ENCODE assay signal across 1 cellular context in the genomic region with DNA sequence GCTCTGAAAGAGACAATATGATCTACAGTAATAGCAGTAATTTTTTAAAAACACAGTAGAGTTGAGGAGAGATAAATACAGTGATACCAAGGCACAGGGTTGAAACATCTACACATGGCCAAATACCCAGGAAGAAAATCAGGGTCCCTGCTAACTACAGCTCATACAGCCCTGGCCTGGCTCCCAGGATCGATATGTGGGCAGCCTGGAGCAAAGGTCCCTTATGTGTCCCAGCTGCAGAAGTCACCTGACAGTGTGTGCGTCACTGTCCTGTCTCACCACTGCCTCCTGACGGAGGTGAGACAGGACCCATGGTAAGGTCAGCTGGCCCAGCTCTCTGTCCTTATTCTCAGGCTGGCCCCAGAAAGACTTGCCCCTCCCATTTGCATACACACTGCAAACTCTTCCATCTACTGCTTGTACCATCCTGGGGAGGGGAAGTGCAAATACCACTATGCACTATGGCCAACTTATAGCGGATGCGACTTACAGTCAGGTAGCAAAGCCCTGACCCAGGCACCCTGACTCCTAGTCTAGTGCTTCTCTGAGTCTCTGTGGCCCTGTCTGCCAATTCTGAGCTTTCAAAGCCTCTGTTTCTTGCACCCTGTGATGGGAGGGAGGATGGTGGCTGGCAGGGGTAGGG.
TF ChIP-seq lines count a peak whose summit lies in the region.

No MANE protein-coding gene starts in this region.

TF ChIP-seq in HepG2, 621 proteins besides CTCF, POLR2A, EP300 and RAD21 (continued from another document and continues in another):
- TF ChIP-seq TRAFD1 (CRISPR knock-in tag; IDR thresholded peaks at IDR 0.05; ENCODE audit: borderline replicate concordance) (no peak), FOXJ3 (CRISPR knock-in tag; IDR thresholded peaks at IDR 0.05; ENCODE audit: borderline replicate concordance) (peak; percentile 72; the same call in 1 of the 2 replicates), ZNF766 (CRISPR knock-in tag; IDR thresholded peaks at IDR 0.05; ENCODE audit: borderline replicate concordance) (0 out of 2 replicates have a peak, but pooled peaks have one; percentile 53), RARA (CRISPR knock-in tag; IDR thresholded peaks at IDR 0.05) (peak; percentile 78), NKX3-1 (CRISPR knock-in tag; IDR thresholded peaks at IDR 0.05) (no peak), ZNF790 (CRISPR knock-in tag; IDR thresholded peaks at IDR 0.05; ENCODE audit: borderline replicate concordance) (no peak), ZNF513 (CRISPR knock-in tag; conservative IDR thresholded peaks at IDR 0.05) (no peak), NFIB (CRISPR knock-in tag; IDR thresholded peaks at IDR 0.05; ENCODE audit: borderline replicate concordance) (no peak), MAFK (conservative IDR thresholded peaks at IDR 0.05 in 1 of 2, IDR thresholded peaks at IDR 0.05 in 1 of 2; ENCODE audit: low read length in 2 of 2) (no peak), ZFX (CRISPR knock-in tag; IDR thresholded peaks at IDR 0.05; ENCODE audit: low read depth) (peak; percentile 70; the same call in 1 of the 2 replicates), SRSF1 (optimal IDR thresholded peaks at IDR 0.05; ENCODE audit: low read depth, low read length) (no peak), DNMT3B (CRISPR knock-in tag; conservative IDR thresholded peaks at IDR 0.05) (no peak), ATF6 (CRISPR knock-in tag; conservative IDR thresholded peaks at IDR 0.05) (no peak), HDAC1 (CRISPR knock-in tag; IDR thresholded peaks at IDR 0.05) (peak; percentile 53; the same call in 1 of the 2 replicates), GPN1 (CRISPR knock-in tag; IDR thresholded peaks at IDR 0.05; ENCODE audit: borderline replicate concordance) (no peak), ZBTB21 (CRISPR knock-in tag; IDR thresholded peaks at IDR 0.05) (peak; percentile 75; the same call in 1 of the 2 replicates), ELF3 (CRISPR knock-in tag; IDR thresholded peaks at IDR 0.05) (peak; percentile 78), ZNF576 (CRISPR knock-in tag; IDR thresholded peaks at IDR 0.05) (no peak), FLYWCH1 (CRISPR knock-in tag; IDR thresholded peaks at IDR 0.05) (no peak), CBX1 (IDR thresholded peaks at IDR 0.05; ENCODE audit: low read depth) (peak; percentile 89), RCOR2 (CRISPR knock-in tag; IDR thresholded peaks at IDR 0.05) (peak; percentile 80), SRF (IDR thresholded peaks at IDR 0.05; ENCODE audit: low read depth, low read length) (no peak), TBX2 (CRISPR knock-in tag; IDR thresholded peaks at IDR 0.05; ENCODE audit: borderline replicate concordance) (peak; percentile 70; the same call in 1 of the 2 replicates), LCORL (IDR thresholded peaks at IDR 0.05) (no peak), LCORL (CRISPR knock-in tag; IDR thresholded peaks at IDR 0.05) (peak; percentile 95), GATAD2A (CRISPR knock-in tag; IDR thresholded peaks at IDR 0.05) (peak; percentile 93), ZNF792 (CRISPR knock-in tag; IDR thresholded peaks at IDR 0.05) (0 out of 2 replicates have a peak, but pooled peaks have one; percentile 53), RXRA (CRISPR knock-in tag; IDR thresholded peaks at IDR 0.05) (peak; percentile 83; the same call in 1 of the 2 replicates), ESRRA (CRISPR knock-in tag; IDR thresholded peaks at IDR 0.05; ENCODE audit: low read depth) (peak; percentile 40; the same call in 1 of the 2 replicates), ZEB1 (IDR thresholded peaks at IDR 0.05; ENCODE audit: insufficient replicate concordance, low read depth) (peak; percentile 41), FOXP1 (IDR thresholded peaks at IDR 0.05) (no peak), FOXP1 (CRISPR knock-in tag; IDR thresholded peaks at IDR 0.05) (peak; percentile 59; the same call in 1 of the 2 replicates), MXD4 (CRISPR knock-in tag; IDR thresholded peaks at IDR 0.05) (peak; percentile 30; the same call in 1 of the 2 replicates), ELF4 (CRISPR knock-in tag; IDR thresholded peaks at IDR 0.05; ENCODE audit: borderline replicate concordance) (no peak), NPAS2 (CRISPR knock-in tag; IDR thresholded peaks at IDR 0.05; ENCODE audit: borderline replicate concordance) (no peak), UBTF (CRISPR knock-in tag; IDR thresholded peaks at IDR 0.05) (peak; percentile 30; the same call in 1 of the 2 replicates), AGO1 (IDR thresholded peaks at IDR 0.05; ENCODE audit: low read depth, low read length, poor library complexity, severe bottlenecking) (no peak), ZSCAN9 (CRISPR knock-in tag; IDR thresholded peaks at IDR 0.05; ENCODE audit: borderline replicate concordance) (peak; percentile 66; the same call in 1 of the 2 replicates), CENPX (CRISPR knock-in tag; IDR thresholded peaks at IDR 0.05) (no peak), SNAI1 (CRISPR knock-in tag; IDR thresholded peaks at IDR 0.05; ENCODE audit: borderline replicate concordance) (no peak), FOXK2 (IDR thresholded peaks at IDR 0.05) (no peak), ZNF18 (CRISPR knock-in tag; IDR thresholded peaks at IDR 0.05; ENCODE audit: insufficient replicate concordance) (no peak), ZNF567 (CRISPR knock-in tag; IDR thresholded peaks at IDR 0.05; ENCODE audit: borderline replicate concordance) (no peak), ATF5 (CRISPR knock-in tag; IDR thresholded peaks at IDR 0.05; ENCODE audit: low read depth) (no peak)
- TF ChIP-seq, protein P1, sequence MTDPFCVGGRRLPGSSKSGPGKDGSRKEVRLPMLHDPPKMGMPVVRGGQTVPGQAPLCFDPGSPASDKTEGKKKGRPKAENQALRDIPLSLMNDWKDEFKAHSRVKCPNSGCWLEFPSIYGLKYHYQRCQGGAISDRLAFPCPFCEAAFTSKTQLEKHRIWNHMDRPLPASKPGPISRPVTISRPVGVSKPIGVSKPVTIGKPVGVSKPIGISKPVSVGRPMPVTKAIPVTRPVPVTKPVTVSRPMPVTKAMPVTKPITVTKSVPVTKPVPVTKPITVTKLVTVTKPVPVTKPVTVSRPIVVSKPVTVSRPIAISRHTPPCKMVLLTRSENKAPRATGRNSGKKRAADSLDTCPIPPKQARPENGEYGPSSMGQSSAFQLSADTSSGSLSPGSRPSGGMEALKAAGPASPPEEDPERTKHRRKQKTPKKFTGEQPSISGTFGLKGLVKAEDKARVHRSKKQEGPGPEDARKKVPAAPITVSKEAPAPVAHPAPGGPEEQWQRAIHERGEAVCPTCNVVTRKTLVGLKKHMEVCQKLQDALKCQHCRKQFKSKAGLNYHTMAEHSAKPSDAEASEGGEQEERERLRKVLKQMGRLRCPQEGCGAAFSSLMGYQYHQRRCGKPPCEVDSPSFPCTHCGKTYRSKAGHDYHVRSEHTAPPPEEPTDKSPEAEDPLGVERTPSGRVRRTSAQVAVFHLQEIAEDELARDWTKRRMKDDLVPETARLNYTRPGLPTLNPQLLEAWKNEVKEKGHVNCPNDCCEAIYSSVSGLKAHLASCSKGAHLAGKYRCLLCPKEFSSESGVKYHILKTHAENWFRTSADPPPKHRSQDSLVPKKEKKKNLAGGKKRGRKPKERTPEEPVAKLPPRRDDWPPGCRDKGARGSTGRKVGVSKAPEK (CRISPR knock-in tag; IDR thresholded peaks at IDR 0.05; ENCODE audit: borderline replicate concordance): 0 out of 2 replicates have a peak, but pooled peaks have one; percentile 78
- TF ChIP-seq, protein P2, sequence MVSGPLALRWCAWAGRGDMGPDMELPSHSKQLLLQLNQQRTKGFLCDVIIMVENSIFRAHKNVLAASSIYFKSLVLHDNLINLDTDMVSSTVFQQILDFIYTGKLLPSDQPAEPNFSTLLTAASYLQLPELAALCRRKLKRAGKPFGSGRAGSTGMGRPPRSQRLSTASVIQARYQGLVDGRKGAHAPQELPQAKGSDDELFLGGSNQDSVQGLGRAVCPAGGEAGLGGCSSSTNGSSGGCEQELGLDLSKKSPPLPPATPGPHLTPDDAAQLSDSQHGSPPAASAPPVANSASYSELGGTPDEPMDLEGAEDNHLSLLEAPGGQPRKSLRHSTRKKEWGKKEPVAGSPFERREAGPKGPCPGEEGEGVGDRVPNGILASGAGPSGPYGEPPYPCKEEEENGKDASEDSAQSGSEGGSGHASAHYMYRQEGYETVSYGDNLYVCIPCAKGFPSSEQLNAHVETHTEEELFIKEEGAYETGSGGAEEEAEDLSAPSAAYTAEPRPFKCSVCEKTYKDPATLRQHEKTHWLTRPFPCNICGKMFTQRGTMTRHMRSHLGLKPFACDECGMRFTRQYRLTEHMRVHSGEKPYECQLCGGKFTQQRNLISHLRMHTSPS (CRISPR knock-in tag; IDR thresholded peaks at IDR 0.05; ENCODE audit: low read depth): peak; percentile 87
- TF ChIP-seq, protein P3, sequence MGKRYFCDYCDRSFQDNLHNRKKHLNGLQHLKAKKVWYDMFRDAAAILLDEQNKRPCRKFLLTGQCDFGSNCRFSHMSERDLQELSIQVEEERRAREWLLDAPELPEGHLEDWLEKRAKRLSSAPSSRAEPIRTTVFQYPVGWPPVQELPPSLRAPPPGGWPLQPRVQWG (CRISPR knock-in tag; IDR thresholded peaks at IDR 0.05; ENCODE audit: borderline replicate concordance, low read depth): no peak
- TF ChIP-seq, protein P4, sequence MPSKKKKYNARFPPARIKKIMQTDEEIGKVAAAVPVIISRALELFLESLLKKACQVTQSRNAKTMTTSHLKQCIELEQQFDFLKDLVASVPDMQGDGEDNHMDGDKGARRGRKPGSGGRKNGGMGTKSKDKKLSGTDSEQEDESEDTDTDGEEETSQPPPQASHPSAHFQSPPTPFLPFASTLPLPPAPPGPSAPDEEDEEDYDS (CRISPR knock-in tag; IDR thresholded peaks at IDR 0.05): peak; percentile 86
